1 cellular context compared by ENCODE assay signal in the genomic region with DNA sequence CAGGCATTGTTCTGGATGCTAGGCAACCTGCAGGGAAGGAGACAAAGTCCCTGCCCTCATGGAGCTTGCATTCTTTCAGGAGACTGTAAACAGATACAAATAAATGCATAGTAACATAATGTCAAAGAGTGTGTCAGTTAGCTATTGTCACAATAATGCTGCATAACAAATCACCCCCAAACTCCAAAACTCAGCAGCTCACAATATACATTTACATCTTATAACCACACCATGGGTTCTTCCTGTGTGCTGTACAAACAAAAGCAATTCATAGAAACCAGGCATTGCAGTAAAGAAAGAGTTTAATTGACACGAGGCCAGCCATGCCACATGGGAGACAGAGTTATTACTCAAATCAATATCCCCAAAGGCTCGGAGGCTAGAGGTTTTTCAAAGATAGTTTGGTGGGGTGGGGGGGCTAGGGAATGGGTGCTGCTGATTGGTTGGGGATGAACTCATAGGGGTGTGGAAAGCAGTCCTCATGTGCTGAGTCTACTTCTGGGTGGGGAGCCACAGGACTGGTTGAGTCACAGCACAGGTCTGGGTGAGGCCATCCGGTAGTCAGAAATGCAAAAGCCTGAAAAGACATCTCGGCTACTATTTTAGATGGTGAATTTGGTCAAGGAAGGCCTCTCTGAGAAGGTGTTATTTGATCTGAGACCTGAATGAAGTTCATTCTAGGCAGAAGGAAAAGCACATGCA.
TF ChIP-seq lines count a peak whose summit lies in the region.

No MANE protein-coding gene starts in this region.

TF ChIP-seq in H1, 55 proteins besides CTCF, POLR2A, EP300 and RAD21:
- TF ChIP-seq KDM1A (IDR thresholded peaks at IDR 0.05; ENCODE audit: borderline replicate concordance, low read length) (0 out of 2 replicates have a peak, but pooled peaks have one; percentile 35), CTBP2 (IDR thresholded peaks at IDR 0.05; ENCODE audit: borderline replicate concordance, insufficient read depth, insufficient read length, low read length) (no peak)
